ENCODE assay signal across 7 cellular contexts in genomic region chr14:36264595-36264994, GRCh38.
"Had no signal": no experiment of that assay in that cellular context is flagged by ENCODE, and none has a peak within 500 bp of the region (broad histone marks: within the 10 kb centered on the region; RNA-seq: fewer than 3 reads in every experiment).

No MANE protein-coding gene starts in this region.

- ATAC-seq: GM23338, HepG2 had no signal

- H3K27ac ChIP-seq: HL-60 had no signal

- DNase-seq: H9, HCEC 1CT, HFFc6, KG1 had no signal

- H3K4me3 ChIP-seq: GM23338 had no signal

- H2AFZ ChIP-seq: GM23338 had no signal

- H3K4me2 ChIP-seq: GM23338 had no signal
